ENCODE assay signal across 1 cellular context in genomic region chr16:19005561-19006445, GRCh38.
TF ChIP-seq lines count a peak whose summit lies in the region.

No MANE protein-coding gene starts in this region.

TF ChIP-seq in HepG2, 621 proteins besides CTCF, POLR2A, EP300 and RAD21 (continued from another document and continues in another):
- 0 out of 2 replicates have a peak, but pooled peaks have one; percentile 62 for TF ChIP-seq IRF9 (CRISPR knock-in tag; IDR thresholded peaks at IDR 0.05; ENCODE audit: borderline replicate concordance)
- TF ChIP-seq ZNF260 (CRISPR knock-in tag; IDR thresholded peaks at IDR 0.05; ENCODE audit: borderline replicate concordance, low read depth) = no peak
- peak; percentile 45; the same call in 1 of the 2 replicates for TF ChIP-seq ZNF510 (CRISPR knock-in tag; IDR thresholded peaks at IDR 0.05; ENCODE audit: low read depth)
- TF ChIP-seq ZNF713 (CRISPR knock-in tag; IDR thresholded peaks at IDR 0.05) = no peak; the same call in 1 of the 2 replicates
- TF ChIP-seq NR2F2 (IDR thresholded peaks at IDR 0.05; ENCODE audit: borderline replicate concordance, low read depth) = peak; percentile 95
- TF ChIP-seq GZF1 (CRISPR knock-in tag; IDR thresholded peaks at IDR 0.05) = peak; percentile 36; the same call in 1 of the 2 replicates
- no peak for TF ChIP-seq ZBTB40 (IDR thresholded peaks at IDR 0.05)
- TF ChIP-seq ZBTB40 (CRISPR knock-in tag; IDR thresholded peaks at IDR 0.05) = peak; percentile 88
- no peak; the same call in 1 of the 2 replicates for TF ChIP-seq ZNF276 (CRISPR knock-in tag; IDR thresholded peaks at IDR 0.05; ENCODE audit: low read depth)
- TF ChIP-seq HDAC2 (CRISPR knock-in tag; IDR thresholded peaks at IDR 0.05) = peak; percentile 99
- TF ChIP-seq TCF7L2 (IDR thresholded peaks at IDR 0.05; ENCODE audit: low read depth, low read length) = no peak
- no peak for TF ChIP-seq GABPA (IDR thresholded peaks at IDR 0.05; ENCODE audit: low read depth, low read length)
- TF ChIP-seq GABPA (CRISPR knock-in tag; IDR thresholded peaks at IDR 0.05; ENCODE audit: low read depth) = peak; percentile 73
- TF ChIP-seq TOE1 (CRISPR knock-in tag; IDR thresholded peaks at IDR 0.05) = no peak
- peak; percentile 70 for TF ChIP-seq PHF20 (CRISPR knock-in tag; IDR thresholded peaks at IDR 0.05)
- peak; percentile 78; the same call in 1 of the 2 replicates for TF ChIP-seq ZBTB37 (CRISPR knock-in tag; IDR thresholded peaks at IDR 0.05)
- 0 out of 2 replicates have a peak, but pooled peaks have one; percentile 10 for TF ChIP-seq ATAD3A (CRISPR knock-in tag; IDR thresholded peaks at IDR 0.05)
- peak; percentile 84 for TF ChIP-seq DMAP1 (CRISPR knock-in tag; IDR thresholded peaks at IDR 0.05)
- no peak for TF ChIP-seq ZKSCAN5 (CRISPR knock-in tag; IDR thresholded peaks at IDR 0.05)
- TF ChIP-seq ZNF614 (CRISPR knock-in tag; IDR thresholded peaks at IDR 0.05; ENCODE audit: borderline replicate concordance) = peak; percentile 99
- no peak for TF ChIP-seq DBP (CRISPR knock-in tag; IDR thresholded peaks at IDR 0.05; ENCODE audit: not compliant biosample characterization)
- TF ChIP-seq TCF12 (IDR thresholded peaks at IDR 0.05) = no peak
- TF ChIP-seq TCF12 (CRISPR knock-in tag; IDR thresholded peaks at IDR 0.05) = peak; percentile 71
- TF ChIP-seq MAFF (IDR thresholded peaks at IDR 0.05; ENCODE audit: low read depth, low read length) = no peak
- TF ChIP-seq ZBTB33 (CRISPR knock-in tag; IDR thresholded peaks at IDR 0.05) = no peak; the same call in 1 of the 2 replicates
- no peak for TF ChIP-seq PRDM15 (CRISPR knock-in tag; IDR thresholded peaks at IDR 0.05)
- TF ChIP-seq SETDB1 (CRISPR knock-in tag; IDR thresholded peaks at IDR 0.05; ENCODE audit: borderline replicate concordance) = no peak
- TF ChIP-seq ZNF230 (CRISPR knock-in tag; IDR thresholded peaks at IDR 0.05) = 0 out of 2 replicates have a peak, but pooled peaks have one; percentile 36
- peak; percentile 55; the same call in 1 of the 2 replicates for TF ChIP-seq ZBTB7B (CRISPR knock-in tag; IDR thresholded peaks at IDR 0.05)
- TF ChIP-seq KDM5B (CRISPR knock-in tag; IDR thresholded peaks at IDR 0.05; ENCODE audit: borderline replicate concordance) = peak; percentile 68; the same call in 1 of the 2 replicates
- TF ChIP-seq ZNF777 (CRISPR knock-in tag; IDR thresholded peaks at IDR 0.05) = peak; percentile 49
- TF ChIP-seq THAP11 (CRISPR knock-in tag; IDR thresholded peaks at IDR 0.05) = peak; percentile 68
- peak; percentile 95 for TF ChIP-seq AKAP8 (CRISPR knock-in tag; IDR thresholded peaks at IDR 0.05)
- TF ChIP-seq ZFP82 (CRISPR knock-in tag; IDR thresholded peaks at IDR 0.05; ENCODE audit: borderline replicate concordance) = no peak
- peak; percentile 83 for TF ChIP-seq CBX1 (IDR thresholded peaks at IDR 0.05; ENCODE audit: low read depth)
- TF ChIP-seq ZNF18 (CRISPR knock-in tag; IDR thresholded peaks at IDR 0.05; ENCODE audit: insufficient replicate concordance) = peak; percentile 76
